In genomic region chr1:112575154-112575804, GRCh38 we compare ENCODE assay signal across 2 cellular contexts.
TF ChIP-seq lines count a peak whose summit lies in the region.

No MANE protein-coding gene starts in this region.

TF ChIP-seq in K562, 482 proteins besides CTCF, POLR2A, EP300 and RAD21 (continues in another document):
- no peak for TF ChIP-seq TGIF2 (CRISPR knock-in tag; IDR thresholded peaks at IDR 0.05)
- TF ChIP-seq ZNF436 (CRISPR knock-in tag; IDR thresholded peaks at IDR 0.05) = no peak
- peak; percentile 99 for TF ChIP-seq JUND (IDR thresholded peaks at IDR 0.05; ENCODE audit: borderline replicate concordance, low read depth, low read length)
- peak; percentile 99 for TF ChIP-seq JUND (tag; IDR thresholded peaks at IDR 0.05; ENCODE audit: borderline replicate concordance, low read depth, low read length)
- no peak for TF ChIP-seq ETS1 (conservative IDR thresholded peaks at IDR 0.05; ENCODE audit: control insufficient read depth, low read depth, low read length)
- TF ChIP-seq, protein P1, sequence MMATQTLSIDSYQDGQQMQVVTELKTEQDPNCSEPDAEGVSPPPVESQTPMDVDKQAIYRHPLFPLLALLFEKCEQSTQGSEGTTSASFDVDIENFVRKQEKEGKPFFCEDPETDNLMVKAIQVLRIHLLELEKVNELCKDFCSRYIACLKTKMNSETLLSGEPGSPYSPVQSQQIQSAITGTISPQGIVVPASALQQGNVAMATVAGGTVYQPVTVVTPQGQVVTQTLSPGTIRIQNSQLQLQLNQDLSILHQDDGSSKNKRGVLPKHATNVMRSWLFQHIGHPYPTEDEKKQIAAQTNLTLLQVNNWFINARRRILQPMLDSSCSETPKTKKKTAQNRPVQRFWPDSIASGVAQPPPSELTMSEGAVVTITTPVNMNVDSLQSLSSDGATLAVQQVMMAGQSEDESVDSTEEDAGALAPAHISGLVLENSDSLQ (IDR thresholded peaks at IDR 0.05) = peak; percentile 82
- no peak for TF ChIP-seq SREBF1 (IDR thresholded peaks at IDR 0.05; ENCODE audit: borderline replicate concordance, low read depth, low read length)
- peak; percentile 32; the same call in 1 of the 2 replicates for TF ChIP-seq GATA2 (CRISPR knock-in tag; IDR thresholded peaks at IDR 0.05)
- peak; percentile 95 for TF ChIP-seq HMBOX1 (IDR thresholded peaks at IDR 0.05)
- TF ChIP-seq, protein P2, sequence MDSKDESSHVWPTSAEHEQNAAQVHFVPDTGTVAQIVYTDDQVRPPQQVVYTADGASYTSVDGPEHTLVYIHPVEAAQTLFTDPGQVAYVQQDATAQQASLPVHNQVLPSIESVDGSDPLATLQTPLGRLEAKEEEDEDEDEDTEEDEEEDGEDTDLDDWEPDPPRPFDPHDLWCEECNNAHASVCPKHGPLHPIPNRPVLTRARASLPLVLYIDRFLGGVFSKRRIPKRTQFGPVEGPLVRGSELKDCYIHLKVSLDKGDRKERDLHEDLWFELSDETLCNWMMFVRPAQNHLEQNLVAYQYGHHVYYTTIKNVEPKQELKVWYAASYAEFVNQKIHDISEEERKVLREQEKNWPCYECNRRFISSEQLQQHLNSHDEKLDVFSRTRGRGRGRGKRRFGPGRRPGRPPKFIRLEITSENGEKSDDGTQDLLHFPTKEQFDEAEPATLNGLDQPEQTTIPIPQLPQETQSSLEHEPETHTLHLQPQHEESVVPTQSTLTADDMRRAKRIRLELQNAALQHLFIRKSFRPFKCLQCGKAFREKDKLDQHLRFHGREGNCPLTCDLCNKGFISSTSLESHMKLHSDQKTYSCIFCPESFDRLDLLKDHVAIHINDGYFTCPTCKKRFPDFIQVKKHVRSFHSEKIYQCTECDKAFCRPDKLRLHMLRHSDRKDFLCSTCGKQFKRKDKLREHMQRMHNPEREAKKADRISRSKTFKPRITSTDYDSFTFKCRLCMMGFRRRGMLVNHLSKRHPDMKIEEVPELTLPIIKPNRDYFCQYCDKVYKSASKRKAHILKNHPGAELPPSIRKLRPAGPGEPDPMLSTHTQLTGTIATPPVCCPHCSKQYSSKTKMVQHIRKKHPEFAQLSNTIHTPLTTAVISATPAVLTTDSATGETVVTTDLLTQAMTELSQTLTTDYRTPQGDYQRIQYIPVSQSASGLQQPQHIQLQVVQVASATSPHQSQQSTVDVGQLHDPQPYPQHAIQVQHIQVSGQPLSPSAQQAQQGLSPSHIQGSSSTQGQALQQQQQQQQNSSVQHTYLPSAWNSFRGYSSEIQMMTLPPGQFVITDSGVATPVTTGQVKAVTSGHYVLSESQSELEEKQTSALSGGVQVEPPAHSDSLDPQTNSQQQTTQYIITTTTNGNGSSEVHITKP (IDR thresholded peaks at IDR 0.05; ENCODE audit: partially characterized antibody) = no peak
- peak; percentile 86 for TF ChIP-seq CTBP1 (IDR thresholded peaks at IDR 0.05; ENCODE audit: borderline replicate concordance)
- no peak for TF ChIP-seq NCOA1 (IDR thresholded peaks at IDR 0.05; ENCODE audit: low read depth)
- TF ChIP-seq DDX20 (tag; IDR thresholded peaks at IDR 0.05; ENCODE audit: low read depth) = no peak
- TF ChIP-seq ARID1B (IDR thresholded peaks at IDR 0.05) = peak; percentile 88

TF ChIP-seq in HepG2, 621 proteins besides CTCF, POLR2A, EP300 and RAD21:
- no peak for TF ChIP-seq ZXDC (CRISPR knock-in tag; IDR thresholded peaks at IDR 0.05)
- TF ChIP-seq ZNF747 (CRISPR knock-in tag; IDR thresholded peaks at IDR 0.05; ENCODE audit: borderline replicate concordance) = no peak
- TF ChIP-seq THYN1 (CRISPR knock-in tag; IDR thresholded peaks at IDR 0.05; ENCODE audit: borderline replicate concordance, low read depth) = no peak
- TF ChIP-seq FOSL2 (CRISPR knock-in tag; IDR thresholded peaks at IDR 0.05) = peak; percentile 31; the same call in 1 of the 2 replicates
- TF ChIP-seq, protein P3, sequence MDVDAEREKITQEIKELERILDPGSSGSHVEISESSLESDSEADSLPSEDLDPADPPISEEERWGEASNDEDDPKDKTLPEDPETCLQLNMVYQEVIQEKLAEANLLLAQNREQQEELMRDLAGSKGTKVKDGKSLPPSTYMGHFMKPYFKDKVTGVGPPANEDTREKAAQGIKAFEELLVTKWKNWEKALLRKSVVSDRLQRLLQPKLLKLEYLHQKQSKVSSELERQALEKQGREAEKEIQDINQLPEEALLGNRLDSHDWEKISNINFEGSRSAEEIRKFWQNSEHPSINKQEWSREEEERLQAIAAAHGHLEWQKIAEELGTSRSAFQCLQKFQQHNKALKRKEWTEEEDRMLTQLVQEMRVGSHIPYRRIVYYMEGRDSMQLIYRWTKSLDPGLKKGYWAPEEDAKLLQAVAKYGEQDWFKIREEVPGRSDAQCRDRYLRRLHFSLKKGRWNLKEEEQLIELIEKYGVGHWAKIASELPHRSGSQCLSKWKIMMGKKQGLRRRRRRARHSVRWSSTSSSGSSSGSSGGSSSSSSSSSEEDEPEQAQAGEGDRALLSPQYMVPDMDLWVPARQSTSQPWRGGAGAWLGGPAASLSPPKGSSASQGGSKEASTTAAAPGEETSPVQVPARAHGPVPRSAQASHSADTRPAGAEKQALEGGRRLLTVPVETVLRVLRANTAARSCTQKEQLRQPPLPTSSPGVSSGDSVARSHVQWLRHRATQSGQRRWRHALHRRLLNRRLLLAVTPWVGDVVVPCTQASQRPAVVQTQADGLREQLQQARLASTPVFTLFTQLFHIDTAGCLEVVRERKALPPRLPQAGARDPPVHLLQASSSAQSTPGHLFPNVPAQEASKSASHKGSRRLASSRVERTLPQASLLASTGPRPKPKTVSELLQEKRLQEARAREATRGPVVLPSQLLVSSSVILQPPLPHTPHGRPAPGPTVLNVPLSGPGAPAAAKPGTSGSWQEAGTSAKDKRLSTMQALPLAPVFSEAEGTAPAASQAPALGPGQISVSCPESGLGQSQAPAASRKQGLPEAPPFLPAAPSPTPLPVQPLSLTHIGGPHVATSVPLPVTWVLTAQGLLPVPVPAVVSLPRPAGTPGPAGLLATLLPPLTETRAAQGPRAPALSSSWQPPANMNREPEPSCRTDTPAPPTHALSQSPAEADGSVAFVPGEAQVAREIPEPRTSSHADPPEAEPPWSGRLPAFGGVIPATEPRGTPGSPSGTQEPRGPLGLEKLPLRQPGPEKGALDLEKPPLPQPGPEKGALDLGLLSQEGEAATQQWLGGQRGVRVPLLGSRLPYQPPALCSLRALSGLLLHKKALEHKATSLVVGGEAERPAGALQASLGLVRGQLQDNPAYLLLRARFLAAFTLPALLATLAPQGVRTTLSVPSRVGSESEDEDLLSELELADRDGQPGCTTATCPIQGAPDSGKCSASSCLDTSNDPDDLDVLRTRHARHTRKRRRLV (CRISPR knock-in tag; IDR thresholded peaks at IDR 0.05) = no peak
